ENCODE assay signal across 17 cellular contexts in the genomic region with DNA sequence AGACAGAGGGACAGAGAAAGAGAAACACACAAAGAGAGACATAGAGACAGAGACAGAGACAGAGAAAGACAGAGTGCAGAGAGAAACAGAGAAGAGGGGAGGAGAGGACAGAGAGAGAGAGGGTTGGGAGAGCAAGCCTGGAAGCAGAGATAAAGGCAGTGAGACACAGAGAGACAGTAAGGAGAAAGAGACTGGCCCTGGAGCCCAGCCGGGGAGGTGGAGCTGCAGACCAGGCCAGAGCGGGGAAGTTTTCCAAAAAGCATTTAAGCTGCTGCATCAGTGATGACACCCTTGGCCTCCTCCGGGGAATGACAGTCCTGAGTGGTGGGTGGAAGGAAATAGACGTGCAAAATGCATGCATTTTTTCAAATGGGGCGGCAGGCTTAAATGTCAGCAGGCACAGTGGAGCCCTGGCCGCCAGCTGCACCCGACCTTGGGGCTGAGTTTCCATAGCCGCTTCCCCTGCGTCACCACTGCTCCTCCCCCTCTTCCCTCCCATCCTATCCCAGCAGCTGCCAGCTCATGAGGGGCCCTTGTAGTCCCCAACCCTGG.
DNase-seq lines count a peak whose midpoint lies in the region; ATAC-seq, FAIRE-seq and TF ChIP-seq lines count a peak whose summit lies in the region.
"Had no signal": no experiment of that assay in that cellular context is flagged by ENCODE, and none has a peak within 500 bp of the region (broad histone marks: within the 10 kb centered on the region; RNA-seq: fewer than 3 reads in every experiment).

No MANE protein-coding gene starts in this region.

- CTCF ChIA-PET in HepG2 (lab: Yijun Ruan, JAX; ENCODE audit: low intra/inter-chr PET ratio, low total read pairs) = no interaction called here

- no peak overlapping the region for H3K4me2 ChIP-seq in HepG2 (ENCODE audit: low read depth, low read length)

- POLR2A ChIA-PET in HepG2 (lab: Yijun Ruan, JAX) = no interaction called here

- intact Hi-C loops in right lobe of liver (cut with DNase I) (no loop called here), HepG2 (cut with micrococcal nuclease; ENCODE audit: unreplicated experiment) (no loop called here), colonic mucosa (cut with DNase I) (no loop called here), left lung (cut with DNase I) (no loop called here)

- TF ChIP-seq POLR2A in right lobe of liver (IDR thresholded peaks at IDR 0.05) (no peak), HepG2 (IDR thresholded peaks at IDR 0.05; ENCODE audit: insufficient read depth in 1 of 2, low read depth in 2 of 2, low read length in 2 of 2) (no peak)

- DNase-seq in right lobe of liver (peak in 1 of 3 donors; percentile 29), HepG2 (ENCODE audit: low spot score) (no peak), colonic mucosa (peak; percentile 18), left lung (no peak), ureter (ENCODE audit: low spot score) (peak; percentile 45), medulla oblongata (ENCODE audit: extremely low spot score) (no peak), GM20000 (ENCODE audit: low spot score) (no peak)
- DNase-seq in activated CD4-positive, alpha-beta T cell treated with anti-CD3 and anti-CD28 coated beads, Interleukin-2, amount 50 U/mL, for 1 hour = no peak
- DNase-seq: DMS53; effector memory CD4-positive, alpha-beta T cell; gastrocnemius medialis; NCI-H1417; NCI-H774 had no signal

- TF ChIP-seq CTCF in right lobe of liver (IDR thresholded peaks at IDR 0.05) (no peak), HepG2 (CRISPR knock-in tag; IDR thresholded peaks at IDR 0.05) (no peak), colonic mucosa (IDR thresholded peaks at IDR 0.05) (no peak), left lung (IDR thresholded peaks at IDR 0.05) (no peak), GM20000 (IDR thresholded peaks at IDR 0.05; ENCODE audit: extremely low read depth, missing control alignments) (no peak)

- TF ChIP-seq RAD21 in HepG2 (CRISPR knock-in tag; IDR thresholded peaks at IDR 0.05) = no peak

- no peaks in the 10 kb centered on the region for H3K79me2 ChIP-seq in HepG2 (ENCODE audit: insufficient read depth, low read length)

- H3K27ac ChIP-seq in right lobe of liver (no peak overlapping the region), HepG2 (ENCODE audit: extremely low read length, insufficient read depth, low read length) (no peak overlapping the region), colonic mucosa (no peak overlapping the region), left lung (no peak overlapping the region)
- H3K27ac ChIP-seq: gastrocnemius medialis, SJSA1 had no signal

- H4K20me1 ChIP-seq in HepG2 (ENCODE audit: insufficient read depth, low read length) = no peaks in the 10 kb centered on the region

- no peaks in the 10 kb centered on the region for H3K36me3 ChIP-seq in right lobe of liver
- H3K36me3 ChIP-seq in HepG2 (replicated peaks in 1 of 2; ENCODE audit: control insufficient read depth in 1 of 2, insufficient read depth in 2 of 2, low read length in 2 of 2) = no peaks in the 10 kb centered on the region
- H3K36me3 ChIP-seq in colonic mucosa = no peaks in the 10 kb centered on the region
- no peaks in the 10 kb centered on the region for H3K36me3 ChIP-seq in left lung
- H3K36me3 ChIP-seq: gastrocnemius medialis, HAP-1, SJSA1 had no signal

- H3K4me3 ChIP-seq in right lobe of liver (no peak overlapping the region), HepG2 (replicated peaks in 1 of 3; ENCODE audit: insufficient read depth in 1 of 3, low read depth in 2 of 3, low read length in 3 of 3) (no peak overlapping the region), colonic mucosa (no peak overlapping the region), left lung (no peak overlapping the region)
- H3K4me3 ChIP-seq: gastrocnemius medialis, HAP-1, SJSA1 had no signal

- no peak for FAIRE-seq in HepG2 (lab: Jason Lieb, UNC)
- FAIRE-seq: GM12892, GM19239 had no signal

- no peaks in the 10 kb centered on the region for H3K9me3 ChIP-seq in right lobe of liver
- H3K9me3 ChIP-seq in HepG2 (ENCODE audit: low read length) = no peaks in the 10 kb centered on the region
- no peaks in the 10 kb centered on the region for H3K9me3 ChIP-seq in colonic mucosa
- no peaks in the 10 kb centered on the region for H3K9me3 ChIP-seq in left lung
- H3K9me3 ChIP-seq: gastrocnemius medialis, HAP-1, SJSA1 had no signal

- H3K9ac ChIP-seq in HepG2 (ENCODE audit: insufficient read depth, low read depth, low read length) (no peak overlapping the region), colonic mucosa (ENCODE audit: low read depth in 2 of 2, low read length in 2 of 2) (no peak overlapping the region)

- no peaks in the 10 kb centered on the region for H3K4me1 ChIP-seq in right lobe of liver
- no peaks in the 10 kb centered on the region for H3K4me1 ChIP-seq in HepG2 (ENCODE audit: insufficient read depth, low read length)
- no peaks in the 10 kb centered on the region for H3K4me1 ChIP-seq in colonic mucosa
- H3K4me1 ChIP-seq in left lung = no peaks in the 10 kb centered on the region
- H3K4me1 ChIP-seq: gastrocnemius medialis, HAP-1, SJSA1 had no signal

- WGBS in right lobe of liver (ENCODE audit: insufficient coverage, low coverage, low lambda C conversion rate, missing lambda C conversion rate) = 42% methylated on average over 9 of the region's 9 CpGs
- 21% methylated on average over 4 of the region's 9 CpGs for WGBS in HepG2 (ENCODE audit: low lambda C conversion rate)

- BruUV-seq in HepG2 (replicated peaks; lab: Mats Ljungman, UMichigan) = no TSS peak

- no peak for TF ChIP-seq EP300 in HepG2 (IDR thresholded peaks at IDR 0.05; ENCODE audit: low read depth in 2 of 2, low read length in 2 of 2)
- no peak for TF ChIP-seq EP300 in HepG2 (CRISPR knock-in tag; IDR thresholded peaks at IDR 0.05; ENCODE audit: borderline replicate concordance)

- in situ Hi-C loops in HepG2 (cut with HindIII; ENCODE audit: extremely low pct_ligation_motif_present, low pct_unique_long_range_greater_than_20kb) = no loop called here

- H3K27me3 ChIP-seq in right lobe of liver = no peaks in the 10 kb centered on the region
- H3K27me3 ChIP-seq in HepG2 (ENCODE audit: control insufficient read depth in 1 of 2, insufficient read depth in 2 of 2, low read length in 2 of 2) = peaks cover 0 to 19% of the 10 kb centered on the region in 2 experiments; a peak in 2 of 5 replicates
- H3K27me3 ChIP-seq in colonic mucosa = no peaks in the 10 kb centered on the region
- peaks cover 0 to 28% of the 10 kb centered on the region in 2 donors for H3K27me3 ChIP-seq in left lung
- H3K27me3 ChIP-seq: gastrocnemius medialis, SJSA1 had no signal

- ATAC-seq in right lobe of liver (peak; percentile 36 to 85 (median 48)), HepG2 (no peak), left lung (peak; percentile 62)
- ATAC-seq: gastrocnemius medialis had no signal

- H2AFZ ChIP-seq in HepG2 (ENCODE audit: low read length) = no peak overlapping the region

TF ChIP-seq in HepG2, 621 proteins besides CTCF, POLR2A, EP300 and RAD21 (continues in another document):
- TF ChIP-seq ZKSCAN8 (CRISPR knock-in tag; IDR thresholded peaks at IDR 0.05; ENCODE audit: borderline replicate concordance) (no peak), FOXO1 (CRISPR knock-in tag; IDR thresholded peaks at IDR 0.05) (no peak), ZNF670 (CRISPR knock-in tag; IDR thresholded peaks at IDR 0.05; ENCODE audit: borderline replicate concordance) (no peak), ZNF451 (CRISPR knock-in tag; IDR thresholded peaks at IDR 0.05) (no peak), SCMH1 (CRISPR knock-in tag; IDR thresholded peaks at IDR 0.05; ENCODE audit: borderline replicate concordance) (no peak)

Comparison
In these comparisons a context has a peak if more than half of its experiments do, and no peak if none do; other contexts are left out.
1. DNase-seq: peak in colonic mucosa (single experiment) and ureter (single experiment); none in HepG2 (single experiment), left lung (0 of 2), medulla oblongata (single experiment), GM20000 (single experiment) and activated CD4-positive, alpha-beta T cell treated with anti-CD3 and anti-CD28 coated beads, Interleukin-2, amount 50 U/mL, for 1 hour (single experiment).